In the genomic region with DNA sequence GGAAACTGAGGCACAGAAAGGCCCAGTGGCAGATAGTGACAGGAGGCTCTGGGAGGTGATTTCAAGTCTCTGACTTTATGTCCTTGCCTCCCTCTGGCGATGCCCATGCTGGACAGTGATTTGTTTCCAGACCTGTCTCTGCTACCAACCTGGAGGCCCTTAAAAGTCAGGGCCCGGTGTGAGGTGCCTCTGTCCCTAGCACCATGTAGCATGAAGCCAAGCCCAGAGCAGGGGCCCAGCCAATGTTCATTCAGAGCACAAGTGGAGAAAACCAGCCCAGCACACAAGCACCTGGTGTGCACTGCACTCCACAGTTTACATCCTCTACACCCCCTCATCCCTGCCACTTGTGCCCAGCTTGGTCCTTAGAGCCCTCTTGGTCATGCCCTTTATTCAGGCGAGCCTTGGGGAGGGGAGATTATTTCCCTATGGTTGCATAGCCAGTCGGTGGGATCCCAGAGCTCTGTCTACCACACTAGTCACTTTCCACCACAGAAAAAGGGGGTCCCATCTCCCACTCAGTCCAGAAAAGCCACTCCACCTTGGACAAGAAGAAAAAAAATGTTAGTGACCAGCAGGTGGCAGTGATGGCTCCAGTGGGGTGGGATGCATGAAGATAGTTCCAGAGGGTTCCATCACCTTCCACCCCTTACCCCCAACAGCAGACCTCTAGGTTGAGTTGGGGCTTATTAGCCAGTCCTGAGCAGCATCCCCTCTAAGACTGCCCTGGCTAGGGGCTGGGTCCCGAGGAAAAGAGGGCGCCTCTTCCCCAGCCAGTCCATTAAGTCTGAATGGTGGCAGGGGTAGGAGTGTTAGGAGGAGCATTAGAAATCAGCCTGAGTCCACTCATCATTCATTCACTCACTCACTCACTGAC, we compare ENCODE assay signal across 9 cellular contexts. TPM values are rescaled to one million over a fixed set of nuclear protein-coding genes. Genes with fewer than 3 reads are reported as not detected.
DNase-seq lines count a peak whose midpoint lies in the region; ATAC-seq and TF ChIP-seq lines count a peak whose summit lies in the region.
"Had no signal": no experiment of that assay in that cellular context is flagged by ENCODE, and none has a peak within 500 bp of the region (broad histone marks: within the 10 kb centered on the region; RNA-seq: fewer than 3 reads in every experiment).

No MANE protein-coding gene starts in this region.

- DNase-seq in NCI-H345 (lab: John Stamatoyannopoulos, UW) (peak; percentile 9), NCI-H345 treated with DMSO at 0.1 percent for 48 hours (lab: John Stamatoyannopoulos, UW; ENCODE audit: unreplicated experiment) (no peak), Peyer's patch (no peak), fibroblast of pulmonary artery (ENCODE audit: low read depth) (peak; percentile 57), substantia nigra (lab: John Stamatoyannopoulos, UW) (no peak)
- no peak for DNase-seq in CD4-positive, alpha-beta memory T cell
- no peak for DNase-seq in naive thymus-derived CD4-positive, alpha-beta T cell
- no peak for DNase-seq in activated T-cell treated with anti-CD3 and anti-CD28 coated beads, Interleukin-2, amount 50 U/mL, for 1 hour
- DNase-seq: NCI-H2107 had no signal

- no peak for TF ChIP-seq POLR2A in Peyer's patch (IDR thresholded peaks at IDR 0.05)

- H3K4me3 ChIP-seq in Peyer's patch = no peak overlapping the region
- no peak overlapping the region for H3K4me3 ChIP-seq in fibroblast of pulmonary artery (replicated peaks; ENCODE audit: low read depth, low read length)
- H3K4me3 ChIP-seq in CD4-positive, alpha-beta memory T cell (ENCODE audit: low read length in 2 of 2) = no peak overlapping the region
- no peak overlapping the region for H3K4me3 ChIP-seq in naive thymus-derived CD4-positive, alpha-beta T cell (ENCODE audit: low read length)

- H3K4me1 Mint-ChIP-seq in CD4-positive, alpha-beta memory T cell = no peaks in the 10 kb centered on the region
- peaks cover 0 to 4% (median 0%) of the 10 kb centered on the region in 7 donors for H3K4me1 Mint-ChIP-seq in naive thymus-derived CD4-positive, alpha-beta T cell

- no peaks in the 10 kb centered on the region for H3K9me3 ChIP-seq in Peyer's patch
- no peaks in the 10 kb centered on the region for H3K9me3 ChIP-seq in CD4-positive, alpha-beta memory T cell (ENCODE audit: control insufficient read depth in 1 of 2, low read length in 2 of 2)
- no peaks in the 10 kb centered on the region for H3K9me3 ChIP-seq in naive thymus-derived CD4-positive, alpha-beta T cell (ENCODE audit: control insufficient read depth in 2 of 3, low read length in 3 of 3)

- no peak for ATAC-seq in naive thymus-derived CD4-positive, alpha-beta T cell

- H3K36me3 Mint-ChIP-seq in CD4-positive, alpha-beta memory T cell = no peaks in the 10 kb centered on the region
- no peaks in the 10 kb centered on the region for H3K36me3 Mint-ChIP-seq in naive thymus-derived CD4-positive, alpha-beta T cell

- H3K27ac Mint-ChIP-seq in CD4-positive, alpha-beta memory T cell = no peak overlapping the region
- H3K27ac Mint-ChIP-seq in naive thymus-derived CD4-positive, alpha-beta T cell = no peak overlapping the region

- H3K9me3 Mint-ChIP-seq in CD4-positive, alpha-beta memory T cell = peaks cover 0 to 2% (median 0%) of the 10 kb centered on the region in 8 donors
- H3K9me3 Mint-ChIP-seq in naive thymus-derived CD4-positive, alpha-beta T cell = no peaks in the 10 kb centered on the region

- TF ChIP-seq CTCF in Peyer's patch (IDR thresholded peaks at IDR 0.05) (peak in 5 of 6 experiments; percentile 20 to 41 (median 32)), fibroblast of pulmonary artery (IDR thresholded peaks at IDR 0.05; ENCODE audit: low read length, missing control alignments) (peak; percentile 65)

- CTCF ChIA-PET in CD4-positive, alpha-beta memory T cell (lab: Charles Lee; ENCODE audit: partially characterized antibody) = no interaction called here
- CTCF ChIA-PET in naive thymus-derived CD4-positive, alpha-beta T cell (lab: Charles Lee) = interaction anchor here (0.7 kb wide), 1 partner anchor 12 kb away, joined by 3 read pairs; no protein-coding TSS in a partner anchor

- peaks cover 0 to 12% (median 0%) of the 10 kb centered on the region in 4 donors for H3K4me1 ChIP-seq in Peyer's patch
- H3K4me1 ChIP-seq in CD4-positive, alpha-beta memory T cell (ENCODE audit: insufficient read depth, low read length) = no peaks in the 10 kb centered on the region
- H3K4me1 ChIP-seq in naive thymus-derived CD4-positive, alpha-beta T cell (ENCODE audit: control insufficient read depth in 2 of 2, insufficient read depth in 2 of 2, low read length in 2 of 2) = no peaks in the 10 kb centered on the region

- peaks cover 3 to 10% of the 10 kb centered on the region in 2 donors for H3K27me3 Mint-ChIP-seq in CD4-positive, alpha-beta memory T cell
- H3K27me3 Mint-ChIP-seq in naive thymus-derived CD4-positive, alpha-beta T cell = peaks cover 4 to 22% (median 8%) of the 10 kb centered on the region in 5 donors

- no peak overlapping the region for H3K4me3 Mint-ChIP-seq in CD4-positive, alpha-beta memory T cell
- no peak overlapping the region for H3K4me3 Mint-ChIP-seq in naive thymus-derived CD4-positive, alpha-beta T cell

- H3K36me3 ChIP-seq in Peyer's patch = no peaks in the 10 kb centered on the region
- no peaks in the 10 kb centered on the region for H3K36me3 ChIP-seq in CD4-positive, alpha-beta memory T cell (ENCODE audit: insufficient read depth, low read length)
- no peaks in the 10 kb centered on the region for H3K36me3 ChIP-seq in naive thymus-derived CD4-positive, alpha-beta T cell (ENCODE audit: control insufficient read depth in 2 of 3, insufficient read depth in 3 of 3, low read length in 3 of 3)

- POLR2A ChIA-PET in CD4-positive, alpha-beta memory T cell (lab: Charles Lee; ENCODE audit: partially characterized antibody) = no interaction called here
- POLR2A ChIA-PET in naive thymus-derived CD4-positive, alpha-beta T cell (lab: Charles Lee) = no interaction called here

- intact Hi-C loops in CD4-positive, alpha-beta memory T cell (cut with micrococcal nuclease) = no loop called here
- intact Hi-C loops in naive thymus-derived CD4-positive, alpha-beta T cell (cut with micrococcal nuclease) = no loop called here

- H3K27ac ChIP-seq in Peyer's patch (no peak overlapping the region), substantia nigra (ENCODE audit: low read depth, low read length, poor library complexity, severe bottlenecking) (peak overlapping the region; percentile 28)
- H3K27ac ChIP-seq in CD4-positive, alpha-beta memory T cell (ENCODE audit: low read depth, low read length) = no peak overlapping the region
- no peak overlapping the region for H3K27ac ChIP-seq in naive thymus-derived CD4-positive, alpha-beta T cell (ENCODE audit: low read depth, low read length)

- no peaks in the 10 kb centered on the region for H3K27me3 ChIP-seq in Peyer's patch
- no peaks in the 10 kb centered on the region for H3K27me3 ChIP-seq in CD4-positive, alpha-beta memory T cell (ENCODE audit: insufficient read depth, low read length)
- no peaks in the 10 kb centered on the region for H3K27me3 ChIP-seq in naive thymus-derived CD4-positive, alpha-beta T cell (ENCODE audit: control insufficient read depth in 2 of 2, insufficient read depth in 2 of 2, low read length in 2 of 2)

RNA-seq across cellular contexts. Expression of a gene that starts 30.9 kb away (rescaled TPM):
- 1 to 10 TPM in 2 of 4 donors, under 1 TPM in 2; 0.35 to 4.1 (median 2.0) TPM for total RNA-seq in Peyer's patch
- not detected for total RNA-seq in CD4-positive, alpha-beta memory T cell
- polyA plus RNA-seq in CD4-positive, alpha-beta memory T cell = not detected
- total RNA-seq in naive thymus-derived CD4-positive, alpha-beta T cell = not detected
- polyA plus RNA-seq in naive thymus-derived CD4-positive, alpha-beta T cell = not detected

Comparison
In these comparisons a context has a peak if more than half of its experiments do, and no peak if none do; other contexts are left out.
1. DNase-seq: peak in NCI-H345 (single experiment) and fibroblast of pulmonary artery (single experiment); none in NCI-H345 treated with DMSO at 0.1 percent for 48 hours (single experiment), Peyer's patch (0 of 3), substantia nigra (0 of 49), CD4-positive, alpha-beta memory T cell (0 of 5), naive thymus-derived CD4-positive, alpha-beta T cell (0 of 9) and activated T-cell treated with anti-CD3 and anti-CD28 coated beads, Interleukin-2, amount 50 U/mL, for 1 hour (single experiment).